In the genomic region with DNA sequence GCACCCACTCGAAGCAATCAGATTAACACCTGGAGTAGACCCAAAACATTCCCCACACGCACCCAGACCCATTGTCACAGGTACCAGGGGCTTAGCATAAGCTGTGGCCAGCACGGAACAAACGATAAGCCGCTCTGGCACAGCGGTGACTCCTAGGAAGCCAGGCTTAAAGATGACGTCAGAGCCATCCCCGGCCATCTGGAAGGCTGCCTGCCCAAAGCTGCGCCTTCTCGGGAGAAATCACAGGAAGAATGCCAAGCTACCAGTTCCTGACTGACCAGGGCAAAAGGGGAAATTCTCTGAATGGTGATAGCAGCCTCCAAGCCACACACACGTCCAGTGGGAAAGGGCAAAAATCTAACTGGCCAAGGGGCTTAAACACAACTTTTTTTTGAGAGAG, we compare ENCODE assay signal across 9 cellular contexts. TPM values are rescaled to one million over a fixed set of nuclear protein-coding genes. Genes with fewer than 3 reads are reported as not detected.
DNase-seq lines count a peak whose midpoint lies in the region; ATAC-seq and TF ChIP-seq lines count a peak whose summit lies in the region.
"Had no signal": no experiment of that assay in that cellular context is flagged by ENCODE, and none has a peak within 500 bp of the region (broad histone marks: within the 10 kb centered on the region; RNA-seq: fewer than 3 reads in every experiment).

No MANE protein-coding gene starts in this region.

- no peaks in the 10 kb centered on the region for H3K9me3 ChIP-seq in subcutaneous abdominal adipose tissue (ENCODE audit: control insufficient read depth in 5 of 5, low read length in 5 of 5)

- H3K27me3 Mint-ChIP-seq in endothelial cell (ENCODE audit: unreplicated experiment) = peaks cover 2% of the 10 kb centered on the region

- H3K4me1 Mint-ChIP-seq in endothelial cell (ENCODE audit: unreplicated experiment) = peaks cover 2% of the 10 kb centered on the region

- H3K27ac Mint-ChIP-seq in endothelial cell (ENCODE audit: unreplicated experiment) = no peak overlapping the region
- H3K27ac Mint-ChIP-seq: activated T-cell treated with anti-CD3 and anti-CD28 coated beads, Interleukin-2, amount 50 U/mL, for 72 hours had no signal

- intact Hi-C loops in head of caudate nucleus (cut with DNase I) = no loop called here

- no peaks in the 10 kb centered on the region for H3K9me3 Mint-ChIP-seq in endothelial cell (ENCODE audit: unreplicated experiment)
- H3K9me3 Mint-ChIP-seq: activated T-cell treated with anti-CD3 and anti-CD28 coated beads, Interleukin-2, amount 50 U/mL, for 72 hours had no signal

- no peak overlapping the region for H3K9ac ChIP-seq in subcutaneous abdominal adipose tissue (ENCODE audit: low read length in 5 of 5)

- no peak overlapping the region for H3K4me3 ChIP-seq in HFF-Myc (replicated peaks; ENCODE audit: low read depth, low read length)
- peak overlapping the region in 4 of 5 donors; percentile 12 to 42 (median 32) for H3K4me3 ChIP-seq in subcutaneous abdominal adipose tissue (ENCODE audit: low read depth in 1 of 5, low read length in 5 of 5)

- H3K4me3 Mint-ChIP-seq in endothelial cell (ENCODE audit: unreplicated experiment) = no peak overlapping the region
- H3K4me3 Mint-ChIP-seq: activated T-cell treated with anti-CD3 and anti-CD28 coated beads, Interleukin-2, amount 50 U/mL, for 72 hours had no signal

- H3K27me3 ChIP-seq in subcutaneous abdominal adipose tissue (ENCODE audit: control insufficient read depth in 5 of 5, insufficient read depth in 4 of 5, low read length in 5 of 5) = peaks cover 0 to 3% (median 0%) of the 10 kb centered on the region in 5 donors

- no peak overlapping the region for H3K27ac ChIP-seq in subcutaneous abdominal adipose tissue (ENCODE audit: low read depth, low read length)

- TF ChIP-seq CTCF in HFF-Myc (IDR thresholded peaks at IDR 0.05; ENCODE audit: low read depth, low read length, missing control alignments) = no peak
- no peak for TF ChIP-seq CTCF in endothelial cell (IDR thresholded peaks at IDR 0.05; ENCODE audit: unreplicated experiment)

- no peaks in the 10 kb centered on the region for H3K36me3 ChIP-seq in subcutaneous abdominal adipose tissue (ENCODE audit: control insufficient read depth in 5 of 5, insufficient read depth in 5 of 5, low read length in 5 of 5)

- peak; percentile 38 for DNase-seq in HFF-Myc (ENCODE audit: extremely low read depth, low read depth)
- DNase-seq in SHP77 (lab: John Stamatoyannopoulos, UW) = peak; percentile 71 to 87
- DNase-seq in head of caudate nucleus = peak in 34 of 42 donors; percentile 10 to 76 (median 38)
- no peak for DNase-seq in stimulated activated CD4-positive, alpha-beta T cell treated with anti-CD3 and anti-CD28 coated beads, Interleukin-4, amount 100 ng/mL, for 24 hours
- no peak for DNase-seq in endothelial cell (ENCODE audit: low spot score)
- DNase-seq: activated T-cell treated with anti-CD3 and anti-CD28 coated beads, Interleukin-2, amount 50 U/mL, for 72 hours had no signal

- H3K4me1 ChIP-seq in subcutaneous abdominal adipose tissue (ENCODE audit: control insufficient read depth in 5 of 5, insufficient read depth in 5 of 5, low read length in 5 of 5) = peaks cover 2 to 14% (median 8%) of the 10 kb centered on the region in 5 donors

- H3K36me3 Mint-ChIP-seq in endothelial cell (ENCODE audit: low read depth, unreplicated experiment) = no peaks in the 10 kb centered on the region

- ATAC-seq in GM18858 (IDR thresholded peaks at IDR 0.05; ENCODE audit: unreplicated experiment) = no peak
- ATAC-seq in HG02623 (IDR thresholded peaks at IDR 0.05; ENCODE audit: unreplicated experiment) = no peak
- ATAC-seq: activated T-cell treated with anti-CD3 and anti-CD28 coated beads, Interleukin-2, amount 50 U/mL, for 72 hours had no signal

RNA-seq across cellular contexts. Expression of gene WIPI2, which starts 13.0 kb away (rescaled TPM):
- total RNA-seq in endothelial cell (ENCODE audit: unreplicated experiment) = 90.7 TPM

Comparison
In these comparisons a context has a peak if more than half of its experiments do, and no peak if none do; other contexts are left out.
1. DNase-seq: peak in HFF-Myc (single experiment), SHP77 (2 of 2) and head of caudate nucleus (34 of 42); none in stimulated activated CD4-positive, alpha-beta T cell treated with anti-CD3 and anti-CD28 coated beads, Interleukin-4, amount 100 ng/mL, for 24 hours (single experiment) and endothelial cell (single experiment).